Comparison of ENCODE assay signal across 19 cellular contexts in the genomic region with DNA sequence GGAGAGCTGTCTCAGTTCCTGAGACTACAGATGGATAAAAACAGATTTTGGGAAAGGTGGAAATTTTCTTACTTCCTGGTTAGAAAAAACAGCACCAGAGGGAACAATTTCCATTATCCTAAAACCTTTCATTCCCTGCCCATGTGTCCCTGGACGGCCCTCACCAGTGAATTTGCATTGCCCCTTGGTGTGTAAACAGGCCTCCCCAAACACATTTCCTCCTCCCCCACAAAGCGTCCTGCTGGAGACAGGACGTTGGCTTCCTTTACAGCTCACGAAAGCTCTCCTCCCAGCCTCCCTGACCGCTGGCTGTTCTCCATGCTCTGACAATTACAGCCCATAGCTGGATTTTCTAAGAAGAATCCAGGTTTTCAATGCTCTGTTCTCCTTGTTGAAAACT.
DNase-seq lines count a peak whose midpoint lies in the region; ATAC-seq, FAIRE-seq and TF ChIP-seq lines count a peak whose summit lies in the region.
"Had no signal": no experiment of that assay in that cellular context is flagged by ENCODE, and none has a peak within 500 bp of the region (broad histone marks: within the 10 kb centered on the region; RNA-seq: fewer than 3 reads in every experiment).

No MANE protein-coding gene starts in this region.

- no peak for TF ChIP-seq CTCF in pancreas (IDR thresholded peaks at IDR 0.05)
- TF ChIP-seq CTCF in gastroesophageal sphincter (IDR thresholded peaks at IDR 0.05), result no peak

- H3K27ac ChIP-seq in HUES48 (ENCODE audit: low read depth, low read length) (peak overlapping the region; percentile 76), iPS DF 6.9 (ENCODE audit: low read length) (no peak overlapping the region), pancreas (no peak overlapping the region), gastroesophageal sphincter (no peak overlapping the region)
- H3K27ac ChIP-seq: esophagus muscularis mucosa had no signal

- no peak overlapping the region for H3K9ac ChIP-seq in HUES48 (ENCODE audit: low read depth, low read length)

- no peak for ATAC-seq in pancreas
- ATAC-seq in gastroesophageal sphincter, result no peak

- H3K36me3 ChIP-seq in HUES48 (ENCODE audit: control insufficient read depth, insufficient read depth, low read length) (no peaks in the 10 kb centered on the region), iPS DF 6.9 (ENCODE audit: control insufficient read depth, insufficient read depth, low read length) (no peaks in the 10 kb centered on the region), pancreas (no peaks in the 10 kb centered on the region), gastroesophageal sphincter (no peaks in the 10 kb centered on the region)
- H3K36me3 ChIP-seq: esophagus muscularis mucosa had no signal

- H3K9me3 ChIP-seq in HUES48 (ENCODE audit: control insufficient read depth, insufficient read depth, low read length) (no peaks in the 10 kb centered on the region), iPS DF 6.9 (ENCODE audit: control insufficient read depth, insufficient read depth, low read length) (no peaks in the 10 kb centered on the region), pancreas (no peaks in the 10 kb centered on the region), gastroesophageal sphincter (peaks cover 0 to 7% (median 0%) of the 10 kb centered on the region in 3 donors)
- H3K9me3 ChIP-seq: esophagus muscularis mucosa had no signal

- TF ChIP-seq POLR2A in gastroesophageal sphincter (IDR thresholded peaks at IDR 0.05), result no peak

- no peaks in the 10 kb centered on the region for H3K27me3 ChIP-seq in HUES48 (ENCODE audit: control insufficient read depth, insufficient read depth, low read length)
- no peaks in the 10 kb centered on the region for H3K27me3 ChIP-seq in iPS DF 6.9 (ENCODE audit: control insufficient read depth, insufficient read depth, low read length)
- H3K27me3 ChIP-seq in pancreas, result no peaks in the 10 kb centered on the region
- no peaks in the 10 kb centered on the region for H3K27me3 ChIP-seq in gastroesophageal sphincter
- H3K27me3 ChIP-seq: esophagus muscularis mucosa had no signal

- no CpG with 5 or more reads among the region's 5 CpGs for WGBS in iPS DF 6.9 (ENCODE audit: insufficient coverage, insufficient read length)
- 4 to 7% methylated on average over 5 of the region's 5 CpGs for WGBS in pancreas, 2 donors
- WGBS in gastroesophageal sphincter (ENCODE audit: low coverage in 1 of 2), 2 donors, result 4 to 20% methylated on average over 1 to 5 of the region's 5 CpGs

- FAIRE-seq in pancreas (lab: Jason Lieb, UNC), result no peak
- FAIRE-seq: colon had no signal

- DNase-seq in cerebellum (ENCODE audit: low spot score) (peak; percentile 45), iPS DF 6.9 (ENCODE audit: low read depth, low spot score) (peak; percentile 18), posterior cingulate gyrus (peak in 6 of 10 donors; percentile 11 to 76 (median 24)), pancreas (no peak), NCI-H226 (no peak)
- no peak for DNase-seq in NK-92 treated with Interleukin-12 subunit alpha and Interleukin-12 subunit beta, amount 100 ng/mL, for 24 hours (lab: John Stamatoyannopoulos, UW)
- DNase-seq: activated CD4-positive, alpha-beta T cell treated with anti-CD3 and anti-CD28 coated beads for 48 hours; activated T-cell treated with anti-CD3 and anti-CD28 coated beads for 4 hours; DMS 273 treated with DMSO at 0.1 percent for 48 hours; HFFc6; NCI-H2081; NCI-H82; SIG-M5; stimulated activated CD4-positive, alpha-beta T cell treated with anti-CD3 and anti-CD28 coated beads, Interleukin-15, amount 100 ng/mL, for 24 hours; T-helper 9 cell had no signal

- no peak for TF ChIP-seq EP300 in gastroesophageal sphincter (IDR thresholded peaks at IDR 0.05)

- peaks cover 33% of the 10 kb centered on the region for H3K4me1 ChIP-seq in HUES48 (ENCODE audit: control insufficient read depth, insufficient read depth, low read length)
- peaks cover 6% of the 10 kb centered on the region; the same call in 1 of the 2 replicates for H3K4me1 ChIP-seq in iPS DF 6.9 (ENCODE audit: control insufficient read depth, insufficient read depth, low read length)
- H3K4me1 ChIP-seq in pancreas, result no peaks in the 10 kb centered on the region
- H3K4me1 ChIP-seq in gastroesophageal sphincter, result peaks cover 0 to 11% (median 5%) of the 10 kb centered on the region in 3 donors

- H3K4me3 ChIP-seq in HUES48 (ENCODE audit: low read depth, low read length) (0 out of 2 replicates have a peak overlapping the region, but pooled peaks have one; percentile 24), iPS DF 6.9 (ENCODE audit: low read length) (no peak overlapping the region), pancreas (no peak overlapping the region), gastroesophageal sphincter (no peak overlapping the region)
- H3K4me3 ChIP-seq: esophagus muscularis mucosa had no signal

- intact Hi-C loops in posterior cingulate gyrus (cut with DNase I), result no loop called here
- intact Hi-C loops in pancreas (cut with DNase I), result no loop called here

Comparison
In these comparisons a context has a peak if more than half of its experiments do, and no peak if none do; other contexts are left out.
1. DNase-seq: peak in cerebellum (single experiment), iPS DF 6.9 (single experiment) and posterior cingulate gyrus (6 of 10); none in NK-92 treated with Interleukin-12 subunit alpha and Interleukin-12 subunit beta, amount 100 ng/mL, for 24 hours (single experiment), pancreas (0 of 6) and NCI-H226 (single experiment).